Comparison of ENCODE assay signal across 29 cellular contexts in genomic region chr14:101673873-101674272, GRCh38.
"Had no signal": no experiment of that assay in that cellular context is flagged by ENCODE, and none has a peak within 500 bp of the region (broad histone marks: within the 10 kb centered on the region; RNA-seq: fewer than 3 reads in every experiment).

No MANE protein-coding gene starts in this region.

- H3K4me3 Mint-ChIP-seq: stimulated activated effector memory CD8-positive, alpha-beta T cell treated with anti-CD3 and anti-CD28 coated beads, Interleukin-12 subunit alpha, Interleukin-12 subunit beta, amount 100 ng/mL, for 72 hours; stimulated activated memory B cell treated with anti-CD40 and anti-IgM and Interleukin-4, amounts not matched to agents 10 μg/mL and 1 μg/mL and 100 μg/mL, for 72 hours; stimulated activated naive B cell treated with anti-CD40 and anti-IgM and Interleukin-4, amounts not matched to agents 10 μg/mL and 1 μg/mL and 100 μg/mL, for 72 hours; stimulated activated naive CD8-positive, alpha-beta T cell treated with anti-CD3 and anti-CD28 coated beads, Interleukin-15, amount 100 ng/mL, for 72 hours; stimulated activated naive CD8-positive, alpha-beta T cell treated with anti-CD3 and anti-CD28 coated beads, Interleukin-15, Interleukin-2, amounts not matched to agents 100 ng/mL and 50 ng/mL, for 24 hours; type B pancreatic cell had no signal

- DNase-seq: stimulated activated CD4-positive, alpha-beta T cell treated with anti-CD3 and anti-CD28 coated beads, Interleukin-2, amount 100 ng/mL, for 48 hours; stimulated activated CD4-positive, alpha-beta T cell treated with anti-CD3 and anti-CD28 coated beads, Interleukin-4, amount 100 ng/mL, for 1 hour; stimulated activated CD4-positive, alpha-beta T cell treated with anti-CD3 and anti-CD28 coated beads, Interleukin-4, amount 100 ng/mL, for 24 hours; stimulated activated CD4-positive, alpha-beta T cell treated with anti-CD3 and anti-CD28 coated beads, Interleukin-4, amount 100 ng/mL, for 4 hours; stimulated activated CD8-positive, alpha-beta memory T cell treated with anti-CD3 and anti-CD28 coated beads, Interleukin-4, amount 100 ng/mL, for 48 hours; stimulated activated naive B cell treated with anti-CD40 and anti-IgM and Interleukin-4, amounts not matched to agents 10 μg/mL and 1 μg/mL and 100 μg/mL, for 72 hours; stimulated activated naive CD4-positive, alpha-beta T cell; stimulated activated naive CD4-positive, alpha-beta T cell treated with Interleukin-2 at 50 U/mL for 16 hours; stimulated activated naive CD8-positive, alpha-beta T cell treated with anti-CD3 and anti-CD28 coated beads, Interleukin-15, amount 100 ng/mL, for 72 hours; stimulated activated naive CD8-positive, alpha-beta T cell treated with anti-CD3 and anti-CD28 coated beads, Interleukin-15, Interleukin-2, amounts not matched to agents 100 U/mL and 50 U/mL, for 24 hours; stomach; substantia nigra; testis; thyroid gland; tibial artery; transverse colon; trophoblast cell; upper lobe of left lung; upper lobe of right lung; uterus had no signal

- H3K27ac Mint-ChIP-seq: stimulated activated effector memory CD8-positive, alpha-beta T cell treated with anti-CD3 and anti-CD28 coated beads, Interleukin-12 subunit alpha, Interleukin-12 subunit beta, amount 100 ng/mL, for 72 hours; stimulated activated memory B cell treated with anti-CD40 and anti-IgM and Interleukin-4, amounts not matched to agents 10 μg/mL and 1 μg/mL and 100 μg/mL, for 72 hours; stimulated activated naive B cell treated with anti-CD40 and anti-IgM and Interleukin-4, amounts not matched to agents 10 μg/mL and 1 μg/mL and 100 μg/mL, for 72 hours; stimulated activated naive CD8-positive, alpha-beta T cell treated with anti-CD3 and anti-CD28 coated beads, Interleukin-15, amount 100 ng/mL, for 72 hours; stimulated activated naive CD8-positive, alpha-beta T cell treated with anti-CD3 and anti-CD28 coated beads, Interleukin-15, Interleukin-2, amounts not matched to agents 100 ng/mL and 50 ng/mL, for 24 hours; type B pancreatic cell had no signal

- FAIRE-seq: urothelium cell line had no signal

- H3K36me3 Mint-ChIP-seq: stimulated activated effector memory CD8-positive, alpha-beta T cell treated with anti-CD3 and anti-CD28 coated beads, Interleukin-12 subunit alpha, Interleukin-12 subunit beta, amount 100 ng/mL, for 72 hours; type B pancreatic cell had no signal

- H3K27me3 Mint-ChIP-seq: stimulated activated naive CD8-positive, alpha-beta T cell treated with anti-CD3 and anti-CD28 coated beads, Interleukin-15, amount 100 ng/mL, for 72 hours had no signal

- H3K4me1 Mint-ChIP-seq: stimulated activated effector memory CD8-positive, alpha-beta T cell treated with anti-CD3 and anti-CD28 coated beads, Interleukin-12 subunit alpha, Interleukin-12 subunit beta, amount 100 ng/mL, for 72 hours; stimulated activated memory B cell treated with anti-CD40 and anti-IgM and Interleukin-4, amounts not matched to agents 10 μg/mL and 1 μg/mL and 100 μg/mL, for 72 hours; stimulated activated naive B cell treated with anti-CD40 and anti-IgM and Interleukin-4, amounts not matched to agents 10 μg/mL and 1 μg/mL and 100 μg/mL, for 72 hours; stimulated activated naive CD8-positive, alpha-beta T cell treated with anti-CD3 and anti-CD28 coated beads, Interleukin-15, amount 100 ng/mL, for 72 hours had no signal

- H3K4me3 ChIP-seq: stomach, suprapubic skin, testis, thoracic aorta, thyroid gland, tibial artery, tibial nerve, transverse colon, upper lobe of left lung, upper lobe of right lung, uterus, vagina had no signal

- H3K27ac ChIP-seq: stomach, suprapubic skin, testis, thoracic aorta, thyroid gland, tibial artery, tibial nerve, transverse colon, upper lobe of left lung, upper lobe of right lung, uterus, vagina had no signal

- H3K36me3 ChIP-seq: stomach, suprapubic skin, thoracic aorta, thyroid gland, tibial artery, tibial nerve, transverse colon, upper lobe of left lung, upper lobe of right lung, uterus, vagina had no signal

- H3K9me3 ChIP-seq: testis, uterus had no signal

- H3K27me3 ChIP-seq: stomach, suprapubic skin, testis, thyroid gland, tibial artery, tibial nerve, upper lobe of left lung, upper lobe of right lung, uterus, vagina had no signal

- ATAC-seq: stimulated activated effector memory CD8-positive, alpha-beta T cell treated with anti-CD3 and anti-CD28 coated beads, Interleukin-12 subunit alpha, Interleukin-12 subunit beta, amount 100 ng/mL, for 72 hours; stimulated activated memory B cell treated with anti-CD40 and anti-IgM and Interleukin-4, amounts not matched to agents 10 μg/mL and 1 μg/mL and 100 μg/mL, for 72 hours; stimulated activated naive B cell treated with anti-CD40 and anti-IgM and Interleukin-4, amounts not matched to agents 10 μg/mL and 1 μg/mL and 100 μg/mL, for 72 hours; stimulated activated naive CD8-positive, alpha-beta T cell treated with anti-CD3 and anti-CD28 coated beads, Interleukin-15, amount 100 ng/mL, for 72 hours; stimulated activated naive CD8-positive, alpha-beta T cell treated with anti-CD3 and anti-CD28 coated beads, Interleukin-15, Interleukin-2, amounts not matched to agents 100 U/mL and 50 U/mL, for 24 hours; upper lobe of right lung had no signal

- H3K4me1 ChIP-seq: stomach, suprapubic skin, testis, thyroid gland, tibial artery, tibial nerve, transverse colon, upper lobe of left lung, upper lobe of right lung, uterus, vagina had no signal
